In the genomic region with DNA sequence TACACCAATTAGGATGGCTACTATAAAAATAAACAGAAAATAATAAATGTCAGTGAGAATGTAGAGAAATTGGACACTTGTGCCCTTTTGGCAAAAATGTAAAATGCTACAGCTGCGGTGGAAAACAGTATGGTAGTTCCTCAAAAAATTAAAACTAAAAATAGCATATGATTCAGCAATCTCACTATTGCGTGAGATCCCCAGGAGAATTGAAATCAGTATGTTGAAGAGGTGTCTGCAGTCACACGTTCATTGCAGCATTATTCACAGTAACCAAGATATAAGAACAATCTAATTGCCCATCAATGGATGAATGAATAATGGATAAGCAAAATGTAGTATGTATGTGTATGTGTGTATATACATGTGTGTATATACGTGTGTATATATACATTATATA, we compare ENCODE assay signal across 21 cellular contexts. TPM values are rescaled to one million over a fixed set of nuclear protein-coding genes. Genes with fewer than 3 reads are reported as not detected.
DNase-seq lines count a peak whose midpoint lies in the region; ATAC-seq, FAIRE-seq and TF ChIP-seq lines count a peak whose summit lies in the region.
"Had no signal": no experiment of that assay in that cellular context is flagged by ENCODE, and none has a peak within 500 bp of the region (broad histone marks: within the 10 kb centered on the region; RNA-seq: fewer than 3 reads in every experiment).

No MANE protein-coding gene starts in this region.

- no peaks in the 10 kb centered on the region for H3K9me2 ChIP-seq in hepatocyte (replicated peaks; ENCODE audit: insufficient read depth)

- peaks cover 25% of the 10 kb centered on the region for H3K4me1 Mint-ChIP-seq in activated B cell treated with CpG ODN at 0.5 μM for 24 hours

- H2AFZ ChIP-seq in hepatocyte (no peak overlapping the region), neuronal stem cell (ENCODE audit: low read length) (no peak overlapping the region)

- intact Hi-C loops in activated B cell treated with CpG ODN at 0.5 μM for 24 hours (cut with micrococcal nuclease): loop anchor here (10.0 kb wide), 1 partner anchor 1211 kb away; the partner anchor contains the start of gene TRIM68

- H2AK5ac ChIP-seq in neuronal stem cell (ENCODE audit: low read depth, low read length): no peak overlapping the region

- H3K36me3 Mint-ChIP-seq in activated B cell treated with CpG ODN at 0.5 μM for 24 hours (ENCODE audit: low read depth): no peaks in the 10 kb centered on the region
- H3K36me3 Mint-ChIP-seq: activated naive CD8-positive, alpha-beta T cell treated with anti-CD3 and anti-CD28 coated beads, Interleukin-2, amount 10 ng/mL, durations not matched to agents 7 days and 5 days had no signal

- H3K9me3 ChIP-seq in hepatocyte (ENCODE audit: low read depth): no peaks in the 10 kb centered on the region
- no peaks in the 10 kb centered on the region for H3K9me3 ChIP-seq in neuronal stem cell (replicated peaks in 1 of 2; ENCODE audit: control insufficient read depth in 2 of 2, insufficient read depth in 1 of 2, low read depth in 1 of 2, low read length in 2 of 2)
- H3K9me3 ChIP-seq: gastrocnemius medialis, left ventricle myocardium inferior, sigmoid colon had no signal

- no peak overlapping the region for H3K27ac Mint-ChIP-seq in activated B cell treated with CpG ODN at 0.5 μM for 24 hours
- H3K27ac Mint-ChIP-seq: activated CD4-positive, alpha-beta memory T cell treated with anti-CD3 and anti-CD28 coated beads, Interleukin-2, amount 10 ng/mL, durations not matched to agents 7 days and 5 days; activated naive CD8-positive, alpha-beta T cell treated with anti-CD3 and anti-CD28 coated beads, Interleukin-2, amount 10 ng/mL, durations not matched to agents 7 days and 5 days had no signal

- no peaks in the 10 kb centered on the region for H3K9me3 Mint-ChIP-seq in activated B cell treated with CpG ODN at 0.5 μM for 24 hours
- H3K9me3 Mint-ChIP-seq: activated CD4-positive, alpha-beta memory T cell treated with anti-CD3 and anti-CD28 coated beads, Interleukin-2, amount 10 ng/mL, durations not matched to agents 7 days and 5 days; activated naive CD8-positive, alpha-beta T cell treated with anti-CD3 and anti-CD28 coated beads, Interleukin-2, amount 10 ng/mL, durations not matched to agents 7 days and 5 days had no signal

- no peak overlapping the region for H3K27ac ChIP-seq in hepatocyte
- no peak overlapping the region for H3K27ac ChIP-seq in neuronal stem cell (replicated peaks; ENCODE audit: low read length)
- H3K27ac ChIP-seq: gastrocnemius medialis, left ventricle myocardium inferior, sigmoid colon had no signal

- H3K79me2 ChIP-seq in hepatocyte: no peaks in the 10 kb centered on the region

- no peaks in the 10 kb centered on the region for H3K79me1 ChIP-seq in neuronal stem cell (ENCODE audit: low read depth, low read length)

- ATAC-seq in HG02981 (IDR thresholded peaks at IDR 0.05; ENCODE audit: unreplicated experiment) (peak; percentile 50), activated B cell treated with CpG ODN at 0.5 μM for 24 hours (ENCODE audit: low read depth) (peak; percentile 75)
- ATAC-seq: gastrocnemius medialis had no signal

- FAIRE-seq in urothelium cell line (lab: Jason Lieb, UNC): no peak
- FAIRE-seq: H1 had no signal

- WGBS in hepatocyte (ENCODE audit: low lambda C conversion rate, missing lambda C conversion rate): 73% methylated on average over 4 of the region's 4 CpGs
- no CpG with 5 or more reads among the region's 4 CpGs for WGBS in neuronal stem cell (ENCODE audit: extremely low coverage in 2 of 2, insufficient read length in 2 of 2, insufficient replicate concordance in 1 of 2), 2 donors

- no peaks in the 10 kb centered on the region for H3K4me1 ChIP-seq in hepatocyte (ENCODE audit: insufficient read depth)
- H3K4me1 ChIP-seq in neuronal stem cell (ENCODE audit: control insufficient read depth in 2 of 2, insufficient read depth in 1 of 2, low read depth in 1 of 2, low read length in 2 of 2): no peaks in the 10 kb centered on the region
- H3K4me1 ChIP-seq: gastrocnemius medialis, sigmoid colon had no signal

- H3K36me3 ChIP-seq in hepatocyte (replicated peaks; ENCODE audit: insufficient read depth, low read depth) (no peaks in the 10 kb centered on the region), neuronal stem cell (replicated peaks in 1 of 2; ENCODE audit: control insufficient read depth in 2 of 2, insufficient read depth in 2 of 2, low read length in 2 of 2) (no peaks in the 10 kb centered on the region)
- H3K36me3 ChIP-seq: gastrocnemius medialis, left ventricle myocardium inferior, sigmoid colon had no signal

- CTCF ChIA-PET in activated B cell treated with CpG ODN at 0.5 μM for 24 hours (lab: Charles Lee): no interaction called here

- H4K8ac ChIP-seq in neuronal stem cell (ENCODE audit: low read depth, low read length): no peak overlapping the region

- no peaks in the 10 kb centered on the region for H4K20me1 ChIP-seq in hepatocyte (ENCODE audit: insufficient read depth, poor library complexity, severe bottlenecking)

- no peak overlapping the region for H2BK15ac ChIP-seq in neuronal stem cell (ENCODE audit: low read length)

- no peak overlapping the region for H3K14ac ChIP-seq in neuronal stem cell (ENCODE audit: low read length)

- no peak overlapping the region for H3K9ac ChIP-seq in neuronal stem cell (ENCODE audit: low read depth, low read length, poor library complexity)

- H2BK5ac ChIP-seq in neuronal stem cell (ENCODE audit: low read length): no peak overlapping the region

- H3K27me3 ChIP-seq in hepatocyte (no peaks in the 10 kb centered on the region), neuronal stem cell (ENCODE audit: control insufficient read depth in 3 of 3, insufficient read depth in 3 of 3, low read depth in 1 of 3, low read length in 3 of 3) (no peaks in the 10 kb centered on the region)
- H3K27me3 ChIP-seq: gastrocnemius medialis, sigmoid colon had no signal

- POLR2A ChIA-PET in activated B cell treated with CpG ODN at 0.5 μM for 24 hours (lab: Charles Lee): interaction anchor here (0.7 kb wide), 1 partner anchor 191 kb away, joined by 3 read pairs; the partner anchor contains the start of gene TRIM34

- no peaks in the 10 kb centered on the region for H3K27me3 Mint-ChIP-seq in activated B cell treated with CpG ODN at 0.5 μM for 24 hours

- no peak overlapping the region for H2BK120ac ChIP-seq in neuronal stem cell (ENCODE audit: low read depth, low read length)

- H2BK12ac ChIP-seq in neuronal stem cell (ENCODE audit: low read length): no peak overlapping the region

- DNase-seq in CD1c-positive myeloid dendritic cell (ENCODE audit: extremely low spot score): peak; percentile 90
- DNase-seq in NB4 (ENCODE audit: low read depth): peak; percentile 79
- no peak for DNase-seq in activated B cell treated with CpG ODN at 0.5 μM for 24 hours
- no peak for DNase-seq in hepatocyte (ENCODE audit: low spot score)
- no peak for DNase-seq in urothelium cell line (ENCODE audit: low spot score)
- no peak for DNase-seq in neuronal stem cell (ENCODE audit: low spot score)
- DNase-seq in stimulated activated naive CD4-positive, alpha-beta T cell treated with Interleukin-2 at 50 U/mL for 16 hours (lab: John Stamatoyannopoulos, UW): no peak
- DNase-seq: activated CD4-positive, alpha-beta memory T cell treated with anti-CD3 and anti-CD28 coated beads, Interleukin-2, amount 10 ng/mL, durations not matched to agents 7 days and 5 days; activated naive CD8-positive, alpha-beta T cell treated with anti-CD3 and anti-CD28 coated beads, Interleukin-2, amount 10 ng/mL, durations not matched to agents 7 days and 5 days; dermis blood vessel endothelial cell; gastrocnemius medialis; left ventricle myocardium inferior; NCI-H187; NCI-H526; sigmoid colon had no signal

- no peak overlapping the region for H3K4me3 Mint-ChIP-seq in activated B cell treated with CpG ODN at 0.5 μM for 24 hours
- H3K4me3 Mint-ChIP-seq: activated CD4-positive, alpha-beta memory T cell treated with anti-CD3 and anti-CD28 coated beads, Interleukin-2, amount 10 ng/mL, durations not matched to agents 7 days and 5 days; activated naive CD8-positive, alpha-beta T cell treated with anti-CD3 and anti-CD28 coated beads, Interleukin-2, amount 10 ng/mL, durations not matched to agents 7 days and 5 days had no signal

- no peak overlapping the region for H3K23ac ChIP-seq in neuronal stem cell (ENCODE audit: low read depth, low read length, poor library complexity)

- no peak overlapping the region for H3K18ac ChIP-seq in neuronal stem cell (ENCODE audit: low read length)

- no peak overlapping the region for H3K4me2 ChIP-seq in hepatocyte
- H3K4me2 ChIP-seq in neuronal stem cell (ENCODE audit: insufficient read depth, low read length, poor library complexity, severe bottlenecking): no peak overlapping the region

- no peak for TF ChIP-seq POLR2A in NB4 (IDR thresholded peaks at IDR 0.05; ENCODE audit: extremely low read depth, insufficient read length)

- H3K4ac ChIP-seq in neuronal stem cell (ENCODE audit: low read length): no peak overlapping the region

- H3K4me3 ChIP-seq in NB4 (ENCODE audit: low read depth, low read length) (no peak overlapping the region), hepatocyte (no peak overlapping the region), neuronal stem cell (ENCODE audit: low read length in 2 of 2) (no peak overlapping the region)
- H3K4me3 ChIP-seq: gastrocnemius medialis, left ventricle myocardium inferior, sigmoid colon had no signal

- H4K91ac ChIP-seq in neuronal stem cell (ENCODE audit: low read depth, low read length, poor library complexity): no peak overlapping the region

- TF ChIP-seq CTCF in NB4 (IDR thresholded peaks at IDR 0.05; ENCODE audit: low read depth, low read length): no peak
- no peak for TF ChIP-seq CTCF in activated B cell treated with CpG ODN at 0.5 μM for 24 hours (IDR thresholded peaks at IDR 0.05)
- no peak for TF ChIP-seq CTCF in hepatocyte (IDR thresholded peaks at IDR 0.05; ENCODE audit: poor library complexity)

RNA-seq across cellular contexts. Expression of gene OR52N2, which starts 6.8 kb away (rescaled TPM):
- total RNA-seq in activated B cell treated with CpG ODN at 0.5 μM for 24 hours (not detected in 2 replicates), hepatocyte (not detected in 2 replicates)
- not detected in 2 replicates for polyA plus RNA-seq in hepatocyte
- 0.03 TPM for polyA plus RNA-seq in neuronal stem cell (2013, experiment 1 of 2)
- not detected for polyA plus RNA-seq in neuronal stem cell (2013, experiment 2 of 2)
- total RNA-seq: activated CD4-positive, alpha-beta memory T cell treated with anti-CD3 and anti-CD28 coated beads, Interleukin-2, amount 10 ng/mL, durations not matched to agents 7 days and 5 days; activated naive CD8-positive, alpha-beta T cell treated with anti-CD3 and anti-CD28 coated beads, Interleukin-2, amount 10 ng/mL, durations not matched to agents 7 days and 5 days; Daoy; dermis blood vessel endothelial cell; epithelial cell of proximal tubule; gastrocnemius medialis; left ventricle myocardium inferior; osteocyte; sigmoid colon had no signal
- polyA plus RNA-seq: AG04450 had no signal

RNA-seq across cellular contexts. Expression of gene OR52N1, which starts 24.5 kb away (rescaled TPM):
- total RNA-seq in activated B cell treated with CpG ODN at 0.5 μM for 24 hours (not detected in 2 replicates), hepatocyte (not detected in 2 replicates)
- not detected in 2 replicates for polyA plus RNA-seq in hepatocyte
- polyA plus RNA-seq in neuronal stem cell (2013, experiment 1 of 2): not detected
- not detected for polyA plus RNA-seq in neuronal stem cell (2013, experiment 2 of 2)
- total RNA-seq: activated CD4-positive, alpha-beta memory T cell treated with anti-CD3 and anti-CD28 coated beads, Interleukin-2, amount 10 ng/mL, durations not matched to agents 7 days and 5 days; activated naive CD8-positive, alpha-beta T cell treated with anti-CD3 and anti-CD28 coated beads, Interleukin-2, amount 10 ng/mL, durations not matched to agents 7 days and 5 days; Daoy; dermis blood vessel endothelial cell; epithelial cell of proximal tubule; gastrocnemius medialis; H1; left ventricle myocardium inferior; osteocyte; sigmoid colon had no signal
- polyA plus RNA-seq: AG04450, sigmoid colon had no signal

RNA-seq across cellular contexts. Expression of gene OR52E6, which starts 26.2 kb away (rescaled TPM):
- total RNA-seq in activated B cell treated with CpG ODN at 0.5 μM for 24 hours (not detected in 2 replicates), hepatocyte (not detected in 2 replicates)
- polyA plus RNA-seq in hepatocyte: not detected in 2 replicates
- not detected for polyA plus RNA-seq in neuronal stem cell (2013, experiment 1 of 2)
- not detected for polyA plus RNA-seq in neuronal stem cell (2013, experiment 2 of 2)
- total RNA-seq: activated CD4-positive, alpha-beta memory T cell treated with anti-CD3 and anti-CD28 coated beads, Interleukin-2, amount 10 ng/mL, durations not matched to agents 7 days and 5 days; activated naive CD8-positive, alpha-beta T cell treated with anti-CD3 and anti-CD28 coated beads, Interleukin-2, amount 10 ng/mL, durations not matched to agents 7 days and 5 days; Daoy; dermis blood vessel endothelial cell; epithelial cell of proximal tubule; gastrocnemius medialis; H1; left ventricle myocardium inferior; osteocyte; sigmoid colon had no signal
- polyA plus RNA-seq: AG04450, sigmoid colon had no signal

RNA-seq across cellular contexts. Expression of gene OR52N5, which starts 32.4 kb away (rescaled TPM):
- not detected in 2 replicates for total RNA-seq in activated B cell treated with CpG ODN at 0.5 μM for 24 hours
- total RNA-seq in hepatocyte: 0.16 TPM in 1 of 2 replicates, not detected in the other
- not detected in 2 replicates for polyA plus RNA-seq in hepatocyte
- not detected for polyA plus RNA-seq in neuronal stem cell (2013, experiment 1 of 2)
- not detected for polyA plus RNA-seq in neuronal stem cell (2013, experiment 2 of 2)
- total RNA-seq: activated CD4-positive, alpha-beta memory T cell treated with anti-CD3 and anti-CD28 coated beads, Interleukin-2, amount 10 ng/mL, durations not matched to agents 7 days and 5 days; activated naive CD8-positive, alpha-beta T cell treated with anti-CD3 and anti-CD28 coated beads, Interleukin-2, amount 10 ng/mL, durations not matched to agents 7 days and 5 days; Daoy; dermis blood vessel endothelial cell; epithelial cell of proximal tubule; gastrocnemius medialis; H1; left ventricle myocardium inferior; osteocyte; sigmoid colon had no signal
- polyA plus RNA-seq: AG04450, sigmoid colon had no signal

RNA-seq across cellular contexts. Expression of gene OR52E8, which starts 42.0 kb away (rescaled TPM):
- total RNA-seq in activated B cell treated with CpG ODN at 0.5 μM for 24 hours (not detected in 2 replicates), hepatocyte (not detected in 2 replicates)
- polyA plus RNA-seq in hepatocyte: not detected in 2 replicates
- polyA plus RNA-seq in neuronal stem cell (2013, experiment 1 of 2): not detected
- polyA plus RNA-seq in neuronal stem cell (2013, experiment 2 of 2): not detected
- total RNA-seq: activated CD4-positive, alpha-beta memory T cell treated with anti-CD3 and anti-CD28 coated beads, Interleukin-2, amount 10 ng/mL, durations not matched to agents 7 days and 5 days; activated naive CD8-positive, alpha-beta T cell treated with anti-CD3 and anti-CD28 coated beads, Interleukin-2, amount 10 ng/mL, durations not matched to agents 7 days and 5 days; Daoy; dermis blood vessel endothelial cell; epithelial cell of proximal tubule; gastrocnemius medialis; H1; left ventricle myocardium inferior; osteocyte; sigmoid colon had no signal
- polyA plus RNA-seq: AG04450, H1, sigmoid colon had no signal

Comparison
In these comparisons a context has a peak if more than half of its experiments do, and no peak if none do; other contexts are left out.
1. DNase-seq: peak in CD1c-positive myeloid dendritic cell (single experiment) and NB4 (single experiment); none in activated B cell treated with CpG ODN at 0.5 μM for 24 hours (single experiment), hepatocyte (single experiment), urothelium cell line (single experiment), neuronal stem cell (single experiment) and stimulated activated naive CD4-positive, alpha-beta T cell treated with Interleukin-2 at 50 U/mL for 16 hours (single experiment).